Comparison of ENCODE assay signal across 9 cellular contexts in the genomic region with DNA sequence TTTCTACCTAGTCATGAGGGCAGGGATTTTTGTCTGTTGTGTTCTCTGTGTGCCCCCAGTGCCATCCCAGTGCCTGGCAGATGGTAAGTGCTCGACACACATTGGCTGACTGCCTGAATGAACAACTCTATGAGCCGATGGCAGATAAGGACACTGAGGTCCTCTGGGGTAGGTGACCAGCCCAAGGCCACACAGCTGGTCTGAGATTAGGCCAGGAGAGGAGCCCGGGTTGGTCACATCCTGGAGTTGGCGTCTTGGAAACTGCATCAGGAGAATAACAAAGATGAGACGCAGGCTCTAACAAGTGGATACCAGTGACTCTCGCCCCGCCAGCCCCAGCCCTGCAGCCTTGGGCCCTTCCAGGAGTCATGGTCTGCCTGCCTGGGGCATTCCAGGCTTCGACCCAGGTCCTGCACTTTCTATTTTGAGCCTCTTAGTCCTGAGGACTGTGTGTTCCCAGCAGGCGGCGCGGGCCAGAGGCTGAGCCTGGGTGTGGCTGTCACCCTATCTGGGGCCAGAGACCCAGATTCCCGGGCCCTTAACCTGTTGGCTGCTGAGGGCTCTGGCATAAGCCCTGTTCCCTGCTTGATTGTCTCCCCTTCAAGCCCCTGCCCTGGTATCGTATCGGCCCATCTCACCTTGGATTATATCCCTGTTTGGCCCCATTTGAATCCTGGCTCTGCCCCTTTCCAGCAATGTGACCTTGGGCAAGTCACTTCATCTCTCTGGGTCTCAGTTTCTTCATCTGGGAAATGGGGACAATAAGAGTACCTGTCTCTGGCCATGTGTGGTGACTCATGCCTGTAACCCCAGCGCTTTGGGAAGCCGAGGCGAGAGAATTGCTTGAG.
DNase-seq lines count a peak whose midpoint lies in the region; ATAC-seq and TF ChIP-seq lines count a peak whose summit lies in the region.
"Had no signal": no experiment of that assay in that cellular context is flagged by ENCODE, and none has a peak within 500 bp of the region (broad histone marks: within the 10 kb centered on the region; RNA-seq: fewer than 3 reads in every experiment).

No MANE protein-coding gene starts in this region.

- H3K36me3 ChIP-seq in ACC112 (ENCODE audit: insufficient read depth, low read length) = no peaks in the 10 kb centered on the region
- H3K36me3 ChIP-seq in esophagus squamous epithelium = no peaks in the 10 kb centered on the region
- no peaks in the 10 kb centered on the region for H3K36me3 ChIP-seq in MG63
- H3K36me3 ChIP-seq: BLaER1 treated with 17β-estradiol and CSF1 and Interleukin-3, amounts not matched to agents 10 nM and 100 nM had no signal

- no peaks in the 10 kb centered on the region for H3K27me3 ChIP-seq in ACC112 (ENCODE audit: insufficient read depth, low read length)
- no peaks in the 10 kb centered on the region for H3K27me3 ChIP-seq in esophagus squamous epithelium
- no peaks in the 10 kb centered on the region for H3K27me3 ChIP-seq in MG63

- H3K27ac ChIP-seq in ACC112 (ENCODE audit: low read depth, low read length) = 0 out of 2 replicates have a peak overlapping the region, but pooled peaks have one; percentile 9
- H3K27ac ChIP-seq in esophagus squamous epithelium = peak overlapping the region; percentile 48 to 76 (median 63)

- WGBS in esophagus squamous epithelium, 2 donors = 41 to 64% methylated on average over 7 to 9 of the region's 17 CpGs

- no peak for TF ChIP-seq POLR2A in esophagus squamous epithelium (IDR thresholded peaks at IDR 0.05)

- H2AFZ ChIP-seq in ACC112 (ENCODE audit: low read length, unreplicated experiment) = no peak overlapping the region

- H3K4me3 ChIP-seq in ACC112 (ENCODE audit: low read depth, low read length) (no peak overlapping the region), esophagus squamous epithelium (no peak overlapping the region), MG63 (no peak overlapping the region)
- H3K4me3 ChIP-seq: BLaER1 treated with 17β-estradiol and CSF1 and Interleukin-3, amounts not matched to agents 10 nM and 100 nM had no signal

- H3K79me2 ChIP-seq in ACC112 (ENCODE audit: control insufficient read depth, insufficient read depth, low read length, unreplicated experiment) = no peaks in the 10 kb centered on the region

- DNase-seq in M059J (ENCODE audit: low read depth) (peak; percentile 60), esophagus squamous epithelium (lab: John Stamatoyannopoulos, UW) (no peak), myocyte (ENCODE audit: low read depth) (peak; percentile 80), NCI-H1048 (lab: John Stamatoyannopoulos, UW) (no peak), MG63 (no peak), occipital lobe (lab: John Stamatoyannopoulos, UW) (no peak)

- intact Hi-C loops in esophagus squamous epithelium (cut with DNase I) = no loop called here

- ATAC-seq in HG02763 (IDR thresholded peaks at IDR 0.05; ENCODE audit: unreplicated experiment) = no peak

- H3K4me1 ChIP-seq in ACC112 (ENCODE audit: control insufficient read depth, insufficient read depth, low read length, unreplicated experiment) (peaks cover 14% of the 10 kb centered on the region), esophagus squamous epithelium (peaks cover 14 to 56% (median 22%) of the 10 kb centered on the region in 3 donors)

- H3K9me3 ChIP-seq in esophagus squamous epithelium (no peaks in the 10 kb centered on the region), MG63 (no peaks in the 10 kb centered on the region)
- H3K9me3 ChIP-seq: BLaER1 treated with 17β-estradiol and CSF1 and Interleukin-3, amounts not matched to agents 10 nM and 100 nM had no signal

- peak in 5 of 6 experiments; percentile 11 to 67 (median 41) for TF ChIP-seq CTCF in esophagus squamous epithelium (IDR thresholded peaks at IDR 0.05)

Comparison
In these comparisons a context has a peak if more than half of its experiments do, and no peak if none do; other contexts are left out.
1. DNase-seq: peak in M059J (single experiment) and myocyte (single experiment); none in esophagus squamous epithelium (single experiment), NCI-H1048 (single experiment), MG63 (single experiment) and occipital lobe (single experiment).